ENCODE assay signal across 8 cellular contexts in genomic region chr19:54280025-54280424, GRCh38. TPM values are rescaled to one million over a fixed set of nuclear protein-coding genes. Genes with fewer than 3 reads are reported as not detected.
"Had no signal": no experiment of that assay in that cellular context is flagged by ENCODE, and none has a peak within 500 bp of the region (broad histone marks: within the 10 kb centered on the region; RNA-seq: fewer than 3 reads in every experiment).

No MANE protein-coding gene starts in this region.

RNA-seq across cellular contexts. Expression of gene LILRB2, which starts 0.9 kb away (rescaled TPM):
- total RNA-seq: activated CD4-positive, alpha-beta T cell treated with anti-CD3 and anti-CD28 coated beads, Interleukin-2, amount 10 ng/mL, durations not matched to agents 24 days and 14 days; activated naive CD4-positive, alpha-beta T cell treated with anti-CD3 and anti-CD28 coated beads, Interleukin-2, amount 50 U/mL, for 72 hours; activated T-cell treated with anti-CD3 and anti-CD28 coated beads, Interleukin-2, amount 50 U/mL, for 4 hours; NCI-H460; PC-9; WTC11 had no signal

RNA-seq across cellular contexts. Expression of gene LILRB5, which starts 23.0 kb away (rescaled TPM):
- total RNA-seq: activated CD4-positive, alpha-beta T cell treated with anti-CD3 and anti-CD28 coated beads, Interleukin-2, amount 10 ng/mL, durations not matched to agents 24 days and 14 days; activated naive CD4-positive, alpha-beta T cell treated with anti-CD3 and anti-CD28 coated beads, Interleukin-2, amount 50 U/mL, for 72 hours; activated T-cell treated with anti-CD3 and anti-CD28 coated beads, Interleukin-2, amount 50 U/mL, for 4 hours; NCI-H460; PC-9 had no signal

RNA-seq across cellular contexts. Expression of gene LILRA5, which starts 32.9 kb away (rescaled TPM):
- total RNA-seq: activated CD4-positive, alpha-beta T cell treated with anti-CD3 and anti-CD28 coated beads, Interleukin-2, amount 10 ng/mL, durations not matched to agents 24 days and 14 days; activated naive CD4-positive, alpha-beta T cell treated with anti-CD3 and anti-CD28 coated beads, Interleukin-2, amount 50 U/mL, for 72 hours; activated T-cell treated with anti-CD3 and anti-CD28 coated beads, Interleukin-2, amount 50 U/mL, for 4 hours; ascending aorta; NCI-H460; PC-9; WTC11 had no signal

RNA-seq across cellular contexts. Expression of gene LILRA6, which starts 37.4 kb away (rescaled TPM):
- total RNA-seq: activated naive CD4-positive, alpha-beta T cell treated with anti-CD3 and anti-CD28 coated beads, Interleukin-2, amount 50 U/mL, for 72 hours; activated T-cell treated with anti-CD3 and anti-CD28 coated beads, Interleukin-2, amount 50 U/mL, for 4 hours; body of pancreas; NCI-H460; PC-9; WTC11 had no signal

RNA-seq across cellular contexts. Expression of gene LILRB3, which starts 57.2 kb away (rescaled TPM):
- total RNA-seq: activated T-cell treated with anti-CD3 and anti-CD28 coated beads, Interleukin-2, amount 50 U/mL, for 4 hours; NCI-H460; PC-9; WTC11 had no signal
